In genomic region chr17:69082696-69083095, GRCh38 we compare ENCODE assay signal across 29 cellular contexts. TPM values are rescaled to one million over a fixed set of nuclear protein-coding genes. Genes with fewer than 3 reads are reported as not detected.
"Had no signal": no experiment of that assay in that cellular context is flagged by ENCODE, and none has a peak within 500 bp of the region (broad histone marks: within the 10 kb centered on the region; RNA-seq: fewer than 3 reads in every experiment).

No MANE protein-coding gene starts in this region.

- H2AFZ ChIP-seq: hepatocyte had no signal

- FAIRE-seq: endometrium, endothelial cell of umbilical vein, frontal cortex had no signal

- ATAC-seq: effector memory CD8-positive, alpha-beta T cell; esophagus mucosa; foreskin keratinocyte; gastrocnemius medialis; gastroesophageal sphincter; heart left ventricle; heart right ventricle had no signal

- H3K4me3 ChIP-seq: colonic mucosa, coronary artery, dorsolateral prefrontal cortex, esophagus muscularis mucosa, esophagus squamous epithelium, gastrocnemius medialis, gastroesophageal sphincter, heart left ventricle, heart right ventricle, hepatocyte had no signal

- H3K4me2 ChIP-seq: hepatocyte had no signal

- H3K79me2 ChIP-seq: hepatocyte had no signal

- H3K36me3 ChIP-seq: colonic mucosa had no signal

- H3K9me3 ChIP-seq: colonic mucosa, gastrocnemius medialis had no signal

- H3K4me1 ChIP-seq: colonic mucosa, esophagus muscularis mucosa, esophagus squamous epithelium, foreskin keratinocyte, gastrocnemius medialis, gastroesophageal sphincter, heart left ventricle, heart right ventricle had no signal

- H3K27ac ChIP-seq: colonic mucosa, coronary artery, dorsolateral prefrontal cortex, epithelial cell of prostate, esophagus muscularis mucosa, esophagus squamous epithelium, foreskin keratinocyte, gastrocnemius medialis, gastroesophageal sphincter, heart left ventricle, heart right ventricle, hepatocyte had no signal

- DNase-seq: colonic mucosa; cortex of kidney; dermis blood vessel endothelial cell; dorsolateral prefrontal cortex; effector CD4-positive, alpha-beta T cell; effector CD8-positive, alpha-beta T cell; effector memory CD4-positive, alpha-beta T cell; effector memory CD8-positive, alpha-beta T cell; endodermal cell; erythroblast; esophagus squamous epithelium; foreskin fibroblast; foreskin keratinocyte; foreskin melanocyte; gastrocnemius medialis; glutamatergic neuron; head of caudate nucleus; heart left ventricle; heart right ventricle had no signal

- H3K27me3 ChIP-seq: colonic mucosa, dorsolateral prefrontal cortex, esophagus muscularis mucosa, esophagus squamous epithelium, foreskin keratinocyte, gastrocnemius medialis, gastroesophageal sphincter, heart left ventricle, heart right ventricle, hepatocyte had no signal

RNA-seq across cellular contexts. Expression of gene ABCA9, which starts 22.0 kb away (rescaled TPM):
- total RNA-seq: endodermal cell, epithelial cell of proximal tubule, foreskin keratinocyte had no signal
- polyA plus RNA-seq: foreskin keratinocyte had no signal

RNA-seq across cellular contexts. Expression of gene ABCA6, which starts 59.0 kb away (rescaled TPM):
- total RNA-seq: endodermal cell, foreskin keratinocyte had no signal
- polyA plus RNA-seq: foreskin keratinocyte had no signal
